ENCODE assay signal across 15 cellular contexts in genomic region chr5:111587728-111588127, GRCh38.
"Had no signal": no experiment of that assay in that cellular context is flagged by ENCODE, and none has a peak within 500 bp of the region (broad histone marks: within the 10 kb centered on the region; RNA-seq: fewer than 3 reads in every experiment).

No MANE protein-coding gene starts in this region.

- H3K27me3 Mint-ChIP-seq: stimulated activated memory B cell treated with anti-CD40 and anti-IgM and Interleukin-4, amounts not matched to agents 10 μg/mL and 1 μg/mL and 100 μg/mL, for 72 hours had no signal

- H3K4me3 ChIP-seq: coronary artery, heart left ventricle, psoas muscle, right lobe of liver had no signal

- H3K4me3 Mint-ChIP-seq: naive B cell; stimulated activated memory B cell treated with anti-CD40 and anti-IgM and Interleukin-4, amounts not matched to agents 10 μg/mL and 1 μg/mL and 100 μg/mL, for 72 hours had no signal

- H3K36me3 Mint-ChIP-seq: naive B cell; stimulated activated memory B cell treated with anti-CD40 and anti-IgM and Interleukin-4, amounts not matched to agents 10 μg/mL and 1 μg/mL and 100 μg/mL, for 72 hours had no signal

- H3K27me3 ChIP-seq: heart left ventricle, neutrophil, right lobe of liver had no signal

- H3K9me3 ChIP-seq: heart left ventricle, neutrophil, psoas muscle, right lobe of liver had no signal

- H3K27ac Mint-ChIP-seq: naive B cell; stimulated activated memory B cell treated with anti-CD40 and anti-IgM and Interleukin-4, amounts not matched to agents 10 μg/mL and 1 μg/mL and 100 μg/mL, for 72 hours had no signal

- H3K9me3 Mint-ChIP-seq: stimulated activated memory B cell treated with anti-CD40 and anti-IgM and Interleukin-4, amounts not matched to agents 10 μg/mL and 1 μg/mL and 100 μg/mL, for 72 hours had no signal

- DNase-seq: effector CD4-positive, alpha-beta T cell; foreskin melanocyte; heart left ventricle; hippocampal formation; kidney glomerular epithelial cell; mesendoderm; naive B cell; psoas muscle; retina; right lobe of liver; stimulated activated CD4-positive, alpha-beta T cell treated with anti-CD3 and anti-CD28 coated beads, Interleukin-4, amount 100 ng/mL, for 24 hours; trophoblast cell had no signal

- H3K4me1 ChIP-seq: psoas muscle, right lobe of liver had no signal

- H3K36me3 ChIP-seq: heart left ventricle, neutrophil, right lobe of liver had no signal

- ATAC-seq: heart left ventricle; psoas muscle; right lobe of liver; stimulated activated memory B cell treated with anti-CD40 and anti-IgM and Interleukin-4, amounts not matched to agents 10 μg/mL and 1 μg/mL and 100 μg/mL, for 72 hours had no signal

- H3K4me1 Mint-ChIP-seq: stimulated activated memory B cell treated with anti-CD40 and anti-IgM and Interleukin-4, amounts not matched to agents 10 μg/mL and 1 μg/mL and 100 μg/mL, for 72 hours had no signal
